ENCODE assay signal across 8 cellular contexts in genomic region chr12:12901158-12901791, GRCh38. TPM values are rescaled to one million over a fixed set of nuclear protein-coding genes. Genes with fewer than 3 reads are reported as not detected.
DNase-seq lines count a peak whose midpoint lies in the region; ATAC-seq, FAIRE-seq and TF ChIP-seq lines count a peak whose summit lies in the region.

No MANE protein-coding gene starts in this region.

- no peaks in the 10 kb centered on the region for H3K9me3 Mint-ChIP-seq in MCF 10A (ENCODE audit: unreplicated experiment)

- CTCF ChIA-PET in A549 (lab: Yijun Ruan, JAX) (interaction anchor here (1.1 to 7.7 kb wide), 9 partner anchors 9 to 114 kb away, joined by 3 to 51 read pairs (median 10); partner anchors contain the start of genes DDX47 and GPRC5A), MCF 10A (lab: Yijun Ruan, JAX) (interaction anchor here (0.7 to 2.9 kb wide), 9 partner anchors 10 to 311 kb away, joined by 3 to 22 read pairs (median 7); partner anchors contain the start of gene GPRC5A)

- intact Hi-C loops in MCF 10A (cut with micrococcal nuclease) = loop anchor here (5.0 kb wide), 2 partner anchors 184 to 201 kb away; partner anchors contain the start of genes CDKN1B and GSG1
- intact Hi-C loops in lower leg skin (cut with DNase I; ENCODE audit: low total_unique reads) = no loop called here

- FAIRE-seq in A549 (lab: Jason Lieb, UNC) (no peak), frontal cortex (lab: Jason Lieb, UNC) (no peak)

- H3K4me2 ChIP-seq in A549 = peak overlapping the region; percentile 89

- peak overlapping the region; percentile 68 for H3K4me3 Mint-ChIP-seq in MCF 10A (ENCODE audit: unreplicated experiment)

- POLR2A ChIA-PET in A549 (lab: Yijun Ruan, JAX) = interaction anchor here (0.7 to 3.2 kb wide), 3 partner anchors 10 to 114 kb away, joined by 3 to 19 read pairs (median 9); partner anchors contain the start of genes DDX47 and GPRC5A
- POLR2A ChIA-PET in MCF 10A (lab: Yijun Ruan, JAX) = interaction anchor here (0.6 to 5.3 kb wide), 22 partner anchors 10 to 322 kb away, joined by 3 to 81 read pairs (median 4); partner anchors contain the start of genes DDX47, EMP1 and GPRC5A

- no peak for TF ChIP-seq POLR2A in A549 (IDR thresholded peaks at IDR 0.05; ENCODE audit: low read length)
- TF ChIP-seq POLR2A in lower leg skin (IDR thresholded peaks at IDR 0.05) = no peak

- H3K4me1 ChIP-seq in A549 = peaks cover 95% of the 10 kb centered on the region

- H3K4me3 ChIP-seq in A549 = peak overlapping the region; percentile 28; the same call in 2 of the 3 replicates
- H3K4me3 ChIP-seq in lower leg skin (ENCODE audit: low read depth, poor library complexity, severe bottlenecking) = no peak overlapping the region

- no peak for TF ChIP-seq EP300 in A549 (IDR thresholded peaks at IDR 0.05)

- ATAC-seq in A549 (peak; percentile 65 to 80), HG03175 (IDR thresholded peaks at IDR 0.05; ENCODE audit: unreplicated experiment) (no peak), HG02623 (IDR thresholded peaks at IDR 0.05; ENCODE audit: unreplicated experiment) (no peak)

- H3K4me1 Mint-ChIP-seq in MCF 10A (ENCODE audit: insufficient read depth, unreplicated experiment) = peaks cover 53% of the 10 kb centered on the region

- WGBS in A549 (ENCODE audit: missing lambda C conversion rate) = 36% methylated on average over 10 of the region's 10 CpGs
- WGBS in lower leg skin, 2 donors = 48 to 54% methylated on average over 10 of the region's 10 CpGs

- no peak for TF ChIP-seq CTCF in A549 (IDR thresholded peaks at IDR 0.05)
- no peak for TF ChIP-seq CTCF in MCF 10A (IDR thresholded peaks at IDR 0.05; ENCODE audit: unreplicated experiment)
- TF ChIP-seq CTCF in lower leg skin (IDR thresholded peaks at IDR 0.05) = no peak

- peaks cover 15% of the 10 kb centered on the region for H3K36me3 Mint-ChIP-seq in MCF 10A (ENCODE audit: insufficient read depth, unreplicated experiment)

- H3K27ac ChIP-seq in A549 = peak overlapping the region; percentile 84 to 85

- peak; percentile 55 to 87 for DNase-seq in A549 (ENCODE audit: low read depth in 1 of 2, low spot score in 1 of 2)
- DNase-seq in HT-29 (ENCODE audit: low spot score) = peak; percentile 83
- peak; percentile 96 for DNase-seq in MCF 10A (ENCODE audit: unreplicated experiment)
- DNase-seq in lower leg skin (ENCODE audit: low spot score in 2 of 2) = peak; percentile 78 to 89
- no peak for DNase-seq in DMS53 treated with DMSO at 0.1 percent for 48 hours (lab: John Stamatoyannopoulos, UW; ENCODE audit: unreplicated experiment)
- DNase-seq in frontal cortex (ENCODE audit: low spot score in 2 of 2) = no peak

- no peaks in the 10 kb centered on the region for H3K9me3 ChIP-seq in A549

- 0 out of 5 replicates have a peak, but pooled peaks of 1 of the 2 experiments have one; percentile 5 for TF ChIP-seq RAD21 in A549 (conservative IDR thresholded peaks at IDR 0.05 in 1 of 2, IDR thresholded peaks at IDR 0.05 in 1 of 2)

- peak overlapping the region; percentile 91 for H3K27ac Mint-ChIP-seq in MCF 10A (ENCODE audit: low read depth, unreplicated experiment)

- no TSS peak for BruUV-seq in MCF 10A (replicated peaks; lab: Mats Ljungman, UMichigan)

- no peaks in the 10 kb centered on the region for H3K27me3 Mint-ChIP-seq in MCF 10A (ENCODE audit: insufficient read depth, unreplicated experiment)

TF ChIP-seq in A549, 52 proteins besides CTCF, POLR2A, EP300 and RAD21 (continues in another document):
- TF ChIP-seq HEYL (CRISPR knock-in tag; IDR thresholded peaks at IDR 0.05) (no peak), CHD4 (IDR thresholded peaks at IDR 0.05; ENCODE audit: borderline replicate concordance) (no peak), ZFP36 (IDR thresholded peaks at IDR 0.05; ENCODE audit: borderline replicate concordance, partially characterized antibody) (no peak), NR3C1 (IDR thresholded peaks at IDR 0.05) (no peak), POLR2AphosphoS2 (conservative IDR thresholded peaks at IDR 0.05; ENCODE audit: low read length) (peak; percentile 61), SMC3 (IDR thresholded peaks at IDR 0.05) (no peak), EHF (CRISPR knock-in tag; IDR thresholded peaks at IDR 0.05) (no peak), NFE2L2 (conservative IDR thresholded peaks at IDR 0.05; ENCODE audit: low read length) (no peak), RCOR1 (IDR thresholded peaks at IDR 0.05; ENCODE audit: low read depth, low read length) (no peak), RARB (CRISPR knock-in tag; IDR thresholded peaks at IDR 0.05) (no peak), NPAS2 (CRISPR knock-in tag; IDR thresholded peaks at IDR 0.05; ENCODE audit: borderline replicate concordance) (no peak), HMGXB4 (CRISPR knock-in tag; IDR thresholded peaks at IDR 0.05; ENCODE audit: borderline replicate concordance) (no peak), HDAC2 (IDR thresholded peaks at IDR 0.05) (no peak), FOSB (CRISPR knock-in tag; IDR thresholded peaks at IDR 0.05) (0 out of 2 replicates have a peak, but pooled peaks have one; percentile 25), PBX3 (IDR thresholded peaks at IDR 0.05) (no peak), HOXB13 (CRISPR knock-in tag; IDR thresholded peaks at IDR 0.05; ENCODE audit: low read depth) (no peak), CHD2 (IDR thresholded peaks at IDR 0.05; ENCODE audit: low read length, partially characterized antibody) (no peak), CBX2 (IDR thresholded peaks at IDR 0.05; ENCODE audit: borderline replicate concordance, low read depth) (no peak), REST (IDR thresholded peaks at IDR 0.05) (no peak), HOXB5 (CRISPR knock-in tag; IDR thresholded peaks at IDR 0.05) (no peak)

RNA-seq across cellular contexts. Expression of gene GPRC5A, which starts 9.9 kb away (rescaled TPM):
- polyA plus RNA-seq in A549 (2011; rRNA removed) = 296 and 321 TPM in 2 replicates
- polyA plus RNA-seq in A549 (2012; cell fraction: cytosol; rRNA removed) = 275 and 331 TPM in 2 replicates
- polyA plus RNA-seq in A549 (2012; cell fraction: nucleus; rRNA removed) = 582 and 654 TPM in 2 replicates
- 173 to 207 TPM (median 197 TPM) in 3 replicates for polyA plus RNA-seq in A549 (2017; fragmentation: RNase III; extraction: RNeasy Plus Mini Kit Qiagen cat#74134 plus additional on column Dnase treatment)
- 913 and 975 TPM in 2 replicates for polyA minus RNA-seq in A549 (2011; rRNA and poly(A)+ RNA removed)
- total RNA-seq in HT-29 (2014; rRNA removed; shearing (Covaris generic)) = 162 and 185 TPM in 2 replicates
- 24.1 and 42.1 TPM in 2 replicates for total RNA-seq in MCF 10A (2022)
- 1 to 10 TPM; 2.1 to 9.4 (median 5.3) TPM for total RNA-seq in lower leg skin
- under 0.01 TPM for total RNA-seq in frontal cortex

RNA-seq across cellular contexts. Expression of gene GPRC5D, which starts 50.7 kb away (rescaled TPM):
- polyA plus RNA-seq in A549 (2011; rRNA removed) = not detected in 2 replicates
- 0.04 TPM in 1 of 2 replicates, not detected in the other for polyA plus RNA-seq in A549 (2012; cell fraction: cytosol; rRNA removed)
- 0.23 TPM in 2 replicates for polyA plus RNA-seq in A549 (2012; cell fraction: nucleus; rRNA removed)
- not detected in 3 replicates for polyA plus RNA-seq in A549 (2017; fragmentation: RNase III; extraction: RNeasy Plus Mini Kit Qiagen cat#74134 plus additional on column Dnase treatment)
- polyA minus RNA-seq in A549 (2011; rRNA and poly(A)+ RNA removed) = not detected in 2 replicates
- not detected in 2 replicates for total RNA-seq in HT-29 (2014; rRNA removed; shearing (Covaris generic))
- total RNA-seq in MCF 10A (2022) = not detected in 2 replicates
- total RNA-seq in lower leg skin = 10 to 100 TPM in 2 of 4 donors, not detected in 2; 27.9 to 51.1 TPM
- total RNA-seq in frontal cortex = not detected

Comparison
In these comparisons a context has a peak if more than half of its experiments do, and no peak if none do; other contexts are left out.
1. ATAC-seq: peak in A549 (2 of 2); none in HG03175 (single experiment) and HG02623 (single experiment).
2. DNase-seq: peak in A549 (2 of 2), HT-29 (single experiment), MCF 10A (single experiment) and lower leg skin (2 of 2); none in DMS53 treated with DMSO at 0.1 percent for 48 hours (single experiment) and frontal cortex (0 of 2).